Comparison of ENCODE assay signal across 24 cellular contexts in the genomic region with DNA sequence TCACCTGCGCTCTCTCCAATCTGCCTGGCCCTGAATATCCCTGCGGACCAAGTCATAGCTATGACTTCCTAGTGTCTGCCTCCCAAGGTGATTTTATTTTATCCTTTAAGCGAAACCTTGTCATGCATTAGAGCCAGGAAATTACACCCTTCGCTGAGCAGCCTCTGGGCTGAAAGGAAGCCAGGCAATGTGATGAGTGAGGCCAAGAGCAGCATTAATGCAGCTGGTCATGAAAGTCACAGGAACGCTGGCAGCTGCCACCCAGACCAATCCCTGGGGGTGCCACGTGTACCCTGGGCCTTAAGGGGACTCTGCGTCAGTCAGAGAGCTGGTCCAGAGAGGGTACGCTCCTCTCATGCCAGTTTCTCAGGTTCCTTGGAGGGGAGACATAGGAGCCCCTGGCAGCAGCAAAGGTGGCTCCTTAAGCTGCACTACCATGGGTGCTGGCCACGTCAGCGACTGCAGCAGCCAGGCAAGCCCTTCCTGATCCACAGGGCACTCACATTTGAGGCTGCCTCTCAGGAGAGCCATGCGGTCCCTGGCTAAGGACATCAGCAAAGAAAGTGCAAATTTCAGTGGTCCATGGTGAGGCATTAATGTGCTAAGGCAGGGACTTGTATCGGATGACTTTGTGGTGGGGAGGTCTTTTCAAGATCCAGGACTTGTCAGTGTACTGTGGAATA. TPM values are rescaled to one million over a fixed set of nuclear protein-coding genes. Genes with fewer than 3 reads are reported as not detected.
DNase-seq lines count a peak whose midpoint lies in the region; ATAC-seq and TF ChIP-seq lines count a peak whose summit lies in the region.
"Had no signal": no experiment of that assay in that cellular context is flagged by ENCODE, and none has a peak within 500 bp of the region (broad histone marks: within the 10 kb centered on the region; RNA-seq: fewer than 3 reads in every experiment).

No MANE protein-coding gene starts in this region.

- no peak overlapping the region for H3K4me2 ChIP-seq in neural cell (ENCODE audit: low read length)

- H3K9ac ChIP-seq in neural cell (ENCODE audit: low read length) (no peak overlapping the region), skeletal muscle tissue (ENCODE audit: low read depth in 1 of 3, low read length in 3 of 3) (peak overlapping the region in 1 of 3 donors; percentile 33)

- TF ChIP-seq CTCF in neural cell (IDR thresholded peaks at IDR 0.05; ENCODE audit: poor library complexity, severe bottlenecking): no peak

- H3F3A ChIP-seq in neural cell (ENCODE audit: insufficient read depth, low read length, poor library complexity, severe bottlenecking): no peaks in the 10 kb centered on the region

- H3K36me3 ChIP-seq in neural cell (ENCODE audit: insufficient read depth, low read length): no peaks in the 10 kb centered on the region
- no peaks in the 10 kb centered on the region for H3K36me3 ChIP-seq in skeletal muscle tissue (ENCODE audit: control insufficient read depth in 3 of 3, insufficient read depth in 3 of 3, low read length in 3 of 3)
- H3K36me3 ChIP-seq: MG63, Peyer's patch had no signal

- no peak overlapping the region for H3K4me3 Mint-ChIP-seq in activated naive CD4-positive, alpha-beta T cell treated with anti-CD3 and anti-CD28 coated beads, Interleukin-2, amount 50 U/mL, for 24 hours
- H3K4me3 Mint-ChIP-seq: CD4-positive, CD25-positive, alpha-beta regulatory T cell; IgD-negative memory B cell had no signal

- no peak for TF ChIP-seq EP300 in neural cell (conservative IDR thresholded peaks at IDR 0.05; ENCODE audit: poor library complexity, severe bottlenecking)

- H2AFZ ChIP-seq in neural cell (ENCODE audit: low read depth, low read length): no peak overlapping the region

- H3K4me1 Mint-ChIP-seq in activated naive CD4-positive, alpha-beta T cell treated with anti-CD3 and anti-CD28 coated beads, Interleukin-2, amount 50 U/mL, for 24 hours: no peaks in the 10 kb centered on the region
- H3K4me1 Mint-ChIP-seq: CD4-positive, CD25-positive, alpha-beta regulatory T cell had no signal

- peaks cover 14 to 28% (median 22%) of the 10 kb centered on the region in 3 donors for H3K4me1 ChIP-seq in skeletal muscle tissue (ENCODE audit: control insufficient read depth in 3 of 3, insufficient read depth in 3 of 3, low read length in 3 of 3)
- H3K4me1 ChIP-seq: Peyer's patch had no signal

- no peaks in the 10 kb centered on the region for H3K36me3 Mint-ChIP-seq in activated naive CD4-positive, alpha-beta T cell treated with anti-CD3 and anti-CD28 coated beads, Interleukin-2, amount 50 U/mL, for 24 hours
- H3K36me3 Mint-ChIP-seq in activated naive CD4-positive, alpha-beta T cell treated with anti-CD3 and anti-CD28 coated beads, Interleukin-2, amount 50 U/mL, for 72 hours: no peaks in the 10 kb centered on the region
- H3K36me3 Mint-ChIP-seq: CD4-positive, CD25-positive, alpha-beta regulatory T cell had no signal

- peaks cover 8% of the 10 kb centered on the region for H3K27me3 Mint-ChIP-seq in activated naive CD4-positive, alpha-beta T cell treated with anti-CD3 and anti-CD28 coated beads, Interleukin-2, amount 50 U/mL, for 24 hours
- H3K27me3 Mint-ChIP-seq: CD4-positive, CD25-positive, alpha-beta regulatory T cell had no signal

- no peaks in the 10 kb centered on the region for H3K9me2 ChIP-seq in neural cell (ENCODE audit: insufficient read depth, low read length)

- H3K27me3 ChIP-seq in neural cell (ENCODE audit: insufficient read depth, low read depth, low read length) (no peaks in the 10 kb centered on the region), skeletal muscle tissue (ENCODE audit: control insufficient read depth in 3 of 3, insufficient read depth in 3 of 3, low read length in 3 of 3) (no peaks in the 10 kb centered on the region)
- H3K27me3 ChIP-seq: MG63, Peyer's patch had no signal

- no peaks in the 10 kb centered on the region for H3K9me3 ChIP-seq in neural cell (ENCODE audit: low read length)
- no peaks in the 10 kb centered on the region for H3K9me3 ChIP-seq in skeletal muscle tissue (ENCODE audit: control insufficient read depth in 3 of 3, low read length in 3 of 3)
- H3K9me3 ChIP-seq: MG63, Peyer's patch had no signal

- no peaks in the 10 kb centered on the region for H3K9me3 Mint-ChIP-seq in activated naive CD4-positive, alpha-beta T cell treated with anti-CD3 and anti-CD28 coated beads, Interleukin-2, amount 50 U/mL, for 24 hours
- H3K9me3 Mint-ChIP-seq in activated naive CD4-positive, alpha-beta T cell treated with anti-CD3 and anti-CD28 coated beads, Interleukin-2, amount 50 U/mL, for 72 hours: no peaks in the 10 kb centered on the region
- H3K9me3 Mint-ChIP-seq: CD4-positive, CD25-positive, alpha-beta regulatory T cell; IgD-negative memory B cell had no signal

- H3K27ac ChIP-seq in neural cell (ENCODE audit: low read length) (no peak overlapping the region), skeletal muscle tissue (ENCODE audit: low read depth, low read length) (peak overlapping the region; percentile 57)
- H3K27ac ChIP-seq: 22Rv1, Peyer's patch had no signal

- H3K27ac Mint-ChIP-seq in activated naive CD4-positive, alpha-beta T cell treated with anti-CD3 and anti-CD28 coated beads, Interleukin-2, amount 50 U/mL, for 24 hours: peak overlapping the region; percentile 35
- no peak overlapping the region for H3K27ac Mint-ChIP-seq in activated naive CD4-positive, alpha-beta T cell treated with anti-CD3 and anti-CD28 coated beads, Interleukin-2, amount 50 U/mL, for 72 hours
- H3K27ac Mint-ChIP-seq: IgD-negative memory B cell had no signal

- no peak for ATAC-seq in activated naive CD4-positive, alpha-beta T cell treated with anti-CD3 and anti-CD28 coated beads, Interleukin-2, amount 50 U/mL, for 72 hours
- ATAC-seq in HG03442 (IDR thresholded peaks at IDR 0.05; ENCODE audit: unreplicated experiment) (no peak), HG03469 (IDR thresholded peaks at IDR 0.05; ENCODE audit: unreplicated experiment) (no peak), HG03108 (IDR thresholded peaks at IDR 0.05; ENCODE audit: unreplicated experiment) (no peak)
- ATAC-seq: GM12878 had no signal

- H4K20me1 ChIP-seq in neural cell (ENCODE audit: insufficient read depth): no peaks in the 10 kb centered on the region

- H3K4me3 ChIP-seq in neural cell (ENCODE audit: low read length) (no peak overlapping the region), skeletal muscle tissue (ENCODE audit: low read length in 3 of 3) (peak overlapping the region in 2 of 3 donors; percentile 38 to 45)
- H3K4me3 ChIP-seq: GM12878, MG63, Peyer's patch had no signal

- no peaks in the 10 kb centered on the region for H3K79me2 ChIP-seq in neural cell (replicated peaks; ENCODE audit: insufficient read depth, low read length)

- DNase-seq in activated naive CD4-positive, alpha-beta T cell treated with anti-CD3 and anti-CD28 coated beads, Interleukin-2, amount 50 U/mL, for 72 hours (ENCODE audit: low spot score in 2 of 2): no peak
- peak; percentile 29 for DNase-seq in islet precursor cell
- DNase-seq: AML-193; CD4-positive, CD25-positive, alpha-beta regulatory T cell; COR-L47; DMS 273 treated with DMSO at 0.1 percent for 48 hours; EL; Kasumi-1; MG63; NCI-H1048; NCI-H1436 treated with DMSO at 0.1 percent for 48 hours; NCI-H2171 treated with DMSO at 0.1 percent for 48 hours; NCI-H748 treated with DMSO at 0.1 percent for 48 hours; NK-92 treated with Interleukin-12 subunit alpha and Interleukin-12 subunit beta, amount 100 ng/mL, for 24 hours; Peyer's patch had no signal

- TF ChIP-seq RAD21 in neural cell (conservative IDR thresholded peaks at IDR 0.05): no peak

TF ChIP-seq in neural cell, 6 proteins besides CTCF, POLR2A, EP300 and RAD21:
- TF ChIP-seq, protein P1, sequence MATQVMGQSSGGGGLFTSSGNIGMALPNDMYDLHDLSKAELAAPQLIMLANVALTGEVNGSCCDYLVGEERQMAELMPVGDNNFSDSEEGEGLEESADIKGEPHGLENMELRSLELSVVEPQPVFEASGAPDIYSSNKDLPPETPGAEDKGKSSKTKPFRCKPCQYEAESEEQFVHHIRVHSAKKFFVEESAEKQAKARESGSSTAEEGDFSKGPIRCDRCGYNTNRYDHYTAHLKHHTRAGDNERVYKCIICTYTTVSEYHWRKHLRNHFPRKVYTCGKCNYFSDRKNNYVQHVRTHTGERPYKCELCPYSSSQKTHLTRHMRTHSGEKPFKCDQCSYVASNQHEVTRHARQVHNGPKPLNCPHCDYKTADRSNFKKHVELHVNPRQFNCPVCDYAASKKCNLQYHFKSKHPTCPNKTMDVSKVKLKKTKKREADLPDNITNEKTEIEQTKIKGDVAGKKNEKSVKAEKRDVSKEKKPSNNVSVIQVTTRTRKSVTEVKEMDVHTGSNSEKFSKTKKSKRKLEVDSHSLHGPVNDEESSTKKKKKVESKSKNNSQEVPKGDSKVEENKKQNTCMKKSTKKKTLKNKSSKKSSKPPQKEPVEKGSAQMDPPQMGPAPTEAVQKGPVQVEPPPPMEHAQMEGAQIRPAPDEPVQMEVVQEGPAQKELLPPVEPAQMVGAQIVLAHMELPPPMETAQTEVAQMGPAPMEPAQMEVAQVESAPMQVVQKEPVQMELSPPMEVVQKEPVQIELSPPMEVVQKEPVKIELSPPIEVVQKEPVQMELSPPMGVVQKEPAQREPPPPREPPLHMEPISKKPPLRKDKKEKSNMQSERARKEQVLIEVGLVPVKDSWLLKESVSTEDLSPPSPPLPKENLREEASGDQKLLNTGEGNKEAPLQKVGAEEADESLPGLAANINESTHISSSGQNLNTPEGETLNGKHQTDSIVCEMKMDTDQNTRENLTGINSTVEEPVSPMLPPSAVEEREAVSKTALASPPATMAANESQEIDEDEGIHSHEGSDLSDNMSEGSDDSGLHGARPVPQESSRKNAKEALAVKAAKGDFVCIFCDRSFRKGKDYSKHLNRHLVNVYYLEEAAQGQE (IDR thresholded peaks at IDR 0.05; ENCODE audit: borderline replicate concordance): no peak
- peak; percentile 28 for TF ChIP-seq POLR2AphosphoS5 (IDR thresholded peaks at IDR 0.05)
TF ChIP-seq in neural cell: peak in this region for 1.

RNA-seq across cellular contexts. Expression of a gene that starts 42.7 kb away (rescaled TPM):
- under 1 TPM in 1 of 2 donors, not detected in 1; 0.37 TPM for total RNA-seq in activated naive CD4-positive, alpha-beta T cell treated with anti-CD3 and anti-CD28 coated beads, Interleukin-2, amount 50 U/mL, for 72 hours
- 9.3 and 9.5 TPM in 2 replicates for polyA plus RNA-seq in neural cell
- 19.2 and 21.0 TPM in 2 replicates for polyA minus RNA-seq in neural cell
- total RNA-seq in skeletal muscle tissue: 33.4 TPM
- total RNA-seq: CD4-positive, CD25-positive, alpha-beta regulatory T cell; GM12878 had no signal
- polyA plus RNA-seq: CD4-positive, CD25-positive, alpha-beta regulatory T cell; IgD-negative memory B cell had no signal

Comparison
In these comparisons a context has a peak if more than half of its experiments do, and no peak if none do; other contexts are left out.
1. RNA of a gene that starts 42.7 kb away (total RNA-seq): 33.4 TPM in skeletal muscle tissue (single experiment); 0.37 TPM in activated naive CD4-positive, alpha-beta T cell treated with anti-CD3 and anti-CD28 coated beads, Interleukin-2, amount 50 U/mL, for 72 hours; every median in the first group is over 10 times any median in the second.